23 cellular contexts compared by ENCODE assay signal in genomic region chr6:116783852-116784251, GRCh38. TPM values are rescaled to one million over a fixed set of nuclear protein-coding genes. Genes with fewer than 3 reads are reported as not detected.
"Had no signal": no experiment of that assay in that cellular context is flagged by ENCODE, and none has a peak within 500 bp of the region (broad histone marks: within the 10 kb centered on the region; RNA-seq: fewer than 3 reads in every experiment).

No MANE protein-coding gene starts in this region.

- H3K4me1 Mint-ChIP-seq: activated B cell treated with CpG ODN at 0.5 μM for 24 hours; activated CD4-positive, alpha-beta T cell treated with anti-CD3 and anti-CD28 coated beads, Interleukin-2, amount 10 ng/mL, durations not matched to agents 24 days and 14 days; endodermal cell; memory B cell had no signal

- DNase-seq: activated B cell treated with CpG ODN at 0.5 μM for 24 hours; activated CD4-positive, alpha-beta T cell treated with anti-CD3 and anti-CD28 coated beads, Interleukin-2, amount 10 ng/mL, durations not matched to agents 24 days and 14 days; activated CD8-positive, alpha-beta memory T cell treated with anti-CD3 and anti-CD28 coated beads, Interleukin-2, amount 50 U/mL, for 4 hours; activated CD8-positive, alpha-beta T cell treated with anti-CD3 and anti-CD28 coated beads, Interleukin-2, amount 10 ng/mL, durations not matched to agents 7 days and 5 days; activated effector memory CD4-positive, alpha-beta T cell treated with anti-CD3 and anti-CD28 coated beads, Interleukin-2, amount 50 U/mL, for 16 hours; activated T-cell treated with anti-CD3 and anti-CD28 coated beads, Interleukin-2, amount 50 U/mL, for 48 hours; amygdala; endodermal cell; erythroblast; hypothalamus; left ventricle myocardium superior; posterior cingulate gyrus; T-helper 17 cell had no signal

- H3K36me3 ChIP-seq: upper lobe of left lung had no signal

- H3K27me3 ChIP-seq: upper lobe of left lung had no signal

- H3K4me3 ChIP-seq: smooth muscle cell, upper lobe of left lung had no signal

- H3K27ac ChIP-seq: upper lobe of left lung had no signal

- H3K36me3 Mint-ChIP-seq: activated naive CD4-positive, alpha-beta T cell treated with anti-CD3 and anti-CD28 coated beads, Interleukin-2, amount 50 U/mL, for 72 hours; memory B cell; natural killer cell treated with Interleukin-12 subunit alpha and Interleukin-12 subunit beta and Interleukin-15 and Interleukin-18, amount 100 ng/mL, for 72 hours had no signal

- H3K27ac Mint-ChIP-seq: activated B cell treated with CpG ODN at 0.5 μM for 24 hours; activated CD4-positive, alpha-beta T cell treated with anti-CD3 and anti-CD28 coated beads, Interleukin-2, amount 10 ng/mL, durations not matched to agents 24 days and 14 days; activated CD8-positive, alpha-beta T cell treated with anti-CD3 and anti-CD28 coated beads, Interleukin-2, amount 10 ng/mL, durations not matched to agents 7 days and 5 days; activated naive CD4-positive, alpha-beta T cell treated with anti-CD3 and anti-CD28 coated beads, Interleukin-2, amount 50 U/mL, for 72 hours; endodermal cell; memory B cell; natural killer cell treated with Interleukin-12 subunit alpha and Interleukin-12 subunit beta and Interleukin-15 and Interleukin-18, amount 100 ng/mL, for 72 hours; stimulated activated naive CD8-positive, alpha-beta T cell treated with anti-CD3 and anti-CD28 coated beads, Interleukin-15, Interleukin-2, amounts not matched to agents 100 ng/mL and 50 ng/mL, for 24 hours; T-helper 17 cell had no signal

- H3K4me3 Mint-ChIP-seq: activated B cell treated with CpG ODN at 0.5 μM for 24 hours; activated CD4-positive, alpha-beta T cell treated with anti-CD3 and anti-CD28 coated beads, Interleukin-2, amount 10 ng/mL, durations not matched to agents 24 days and 14 days; activated CD8-positive, alpha-beta T cell treated with anti-CD3 and anti-CD28 coated beads, Interleukin-2, amount 10 ng/mL, durations not matched to agents 7 days and 5 days; endodermal cell; memory B cell; natural killer cell treated with Interleukin-12 subunit alpha and Interleukin-12 subunit beta and Interleukin-15 and Interleukin-18, amount 100 ng/mL, for 72 hours; stimulated activated naive CD8-positive, alpha-beta T cell treated with anti-CD3 and anti-CD28 coated beads, Interleukin-15, Interleukin-2, amounts not matched to agents 100 ng/mL and 50 ng/mL, for 24 hours; T-helper 17 cell had no signal

- H3K9me3 Mint-ChIP-seq: activated B cell treated with CpG ODN at 0.5 μM for 24 hours; activated CD4-positive, alpha-beta T cell treated with anti-CD3 and anti-CD28 coated beads, Interleukin-2, amount 10 ng/mL, durations not matched to agents 24 days and 14 days; activated naive CD4-positive, alpha-beta T cell treated with anti-CD3 and anti-CD28 coated beads, Interleukin-2, amount 50 U/mL, for 72 hours; endodermal cell; memory B cell; natural killer cell treated with Interleukin-12 subunit alpha and Interleukin-12 subunit beta and Interleukin-15 and Interleukin-18, amount 100 ng/mL, for 72 hours; stimulated activated naive CD8-positive, alpha-beta T cell treated with anti-CD3 and anti-CD28 coated beads, Interleukin-15, Interleukin-2, amounts not matched to agents 100 ng/mL and 50 ng/mL, for 24 hours had no signal

- H3K4me1 ChIP-seq: upper lobe of left lung had no signal

- H3K9me3 ChIP-seq: upper lobe of left lung had no signal

RNA-seq across cellular contexts. Expression of gene FAM162B, which starts 18.3 kb away (rescaled TPM):
- total RNA-seq: activated B cell treated with CpG ODN at 0.5 μM for 24 hours; activated CD4-positive, alpha-beta T cell treated with anti-CD3 and anti-CD28 coated beads, Interleukin-2, amount 10 ng/mL, durations not matched to agents 24 days and 14 days; activated CD8-positive, alpha-beta T cell treated with anti-CD3 and anti-CD28 coated beads, Interleukin-2, amount 10 ng/mL, durations not matched to agents 7 days and 5 days; activated naive CD4-positive, alpha-beta T cell treated with anti-CD3 and anti-CD28 coated beads, Interleukin-2, amount 50 U/mL, for 72 hours; chondrocyte; natural killer cell treated with Interleukin-12 subunit alpha and Interleukin-12 subunit beta and Interleukin-15 and Interleukin-18, amount 100 ng/mL, for 72 hours; T-helper 17 cell had no signal

RNA-seq across cellular contexts. Expression of gene GPRC6A, which starts 45.0 kb away (rescaled TPM):
- total RNA-seq: activated B cell treated with CpG ODN at 0.5 μM for 24 hours; activated CD4-positive, alpha-beta T cell treated with anti-CD3 and anti-CD28 coated beads, Interleukin-2, amount 10 ng/mL, durations not matched to agents 24 days and 14 days; activated CD8-positive, alpha-beta T cell treated with anti-CD3 and anti-CD28 coated beads, Interleukin-2, amount 10 ng/mL, durations not matched to agents 7 days and 5 days; activated naive CD4-positive, alpha-beta T cell treated with anti-CD3 and anti-CD28 coated beads, Interleukin-2, amount 50 U/mL, for 72 hours; chondrocyte; dermis microvascular lymphatic vessel endothelial cell; endodermal cell; kidney epithelial cell; left ventricle myocardium superior; natural killer cell treated with Interleukin-12 subunit alpha and Interleukin-12 subunit beta and Interleukin-15 and Interleukin-18, amount 100 ng/mL, for 72 hours; smooth muscle cell; T-helper 17 cell; temporal lobe; upper lobe of left lung had no signal
- polyA plus RNA-seq: smooth muscle cell had no signal
